ENCODE assay signal across 13 cellular contexts in the genomic region with DNA sequence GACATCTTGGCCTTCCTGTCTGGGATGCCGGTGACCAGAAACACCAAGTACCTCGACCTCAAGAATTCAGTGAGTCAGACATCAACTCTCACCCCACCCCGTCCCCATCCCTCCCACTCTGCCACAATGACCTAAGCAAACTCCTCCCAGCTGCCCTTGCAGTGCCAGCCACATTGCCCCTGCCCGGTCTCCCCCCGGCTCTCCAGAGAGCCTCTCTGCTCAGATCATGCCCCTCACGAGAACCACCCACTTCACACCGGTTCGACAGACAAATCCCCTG. TPM values are rescaled to one million over a fixed set of nuclear protein-coding genes. Genes with fewer than 3 reads are reported as not detected.
A peak's percentile ranks its signal among the peaks of the same experiment; 100 is the strongest.
DNase-seq lines count a peak whose midpoint lies in the region; ATAC-seq and TF ChIP-seq lines count a peak whose summit lies in the region.
"Had no signal": no experiment of that assay in that cellular context is flagged by ENCODE, and none has a peak within 500 bp of the region (broad histone marks: within the 10 kb centered on the region; RNA-seq: fewer than 3 reads in every experiment).

No MANE protein-coding gene starts in this region.

- in situ Hi-C loops in transverse colon (cut with MboI; ENCODE audit: low pct_ligation_motif_present in 1 of 4, low pct_unique_long_range_greater_than_20kb in 1 of 4, low sequenced_read_pairs in 3 of 4), result loop anchor here in 1 of 4 donors (10.0 kb wide), 1 partner anchor 54 kb away; no protein-coding TSS in a partner anchor

- WGBS in transverse colon (ENCODE audit: low coverage in 1 of 2), 2 donors, result 73% methylated on average over 8 of the region's 8 CpGs; no CpG with 5 or more reads in 1 of the 2 donors
- WGBS in mesendoderm (ENCODE audit: extremely low coverage, insufficient coverage, low lambda C conversion rate), result no CpG with 5 or more reads among the region's 8 CpGs

- no peaks in the 10 kb centered on the region for H3K9me3 Mint-ChIP-seq in activated T-helper 17 cell treated with anti-CD3 and anti-CD28 coated beads, Interleukin-2, amount 50 U/mL, for 72 hours

- H3K4me3 Mint-ChIP-seq in activated T-helper 17 cell treated with anti-CD3 and anti-CD28 coated beads, Interleukin-2, amount 50 U/mL, for 72 hours, result no peak overlapping the region

- no peak overlapping the region for H3K56ac ChIP-seq in mesendoderm (ENCODE audit: low read length)

- TF ChIP-seq CTCF in HCT116 (IDR thresholded peaks at IDR 0.05 in 2 of 3, conservative IDR thresholded peaks at IDR 0.05 in 1 of 3; ENCODE audit: borderline replicate concordance in 1 of 3, insufficient read depth in 1 of 3, low read depth in 2 of 3, low read length in 2 of 3), result no peak
- TF ChIP-seq CTCF in kidney epithelial cell (IDR thresholded peaks at IDR 0.05; ENCODE audit: insufficient read depth, low read length, poor library complexity, severe bottlenecking), result no peak
- no peak for TF ChIP-seq CTCF in transverse colon (IDR thresholded peaks at IDR 0.05)

- CTCF ChIA-PET in HCT116 (lab: Charles Lee), result interaction anchor here (2.3 kb wide), 1 partner anchor 19 kb away, joined by 6 read pairs; no protein-coding TSS in a partner anchor

- no peak overlapping the region for H4K8ac ChIP-seq in mesendoderm (ENCODE audit: low read depth, low read length)

- peak; percentile 52 for DNase-seq in HCT116 (ENCODE audit: low read depth, low spot score)
- DNase-seq in kidney epithelial cell (ENCODE audit: low read depth), result peak; percentile 79
- DNase-seq in transverse colon, result no peak
- DNase-seq in mesendoderm, result no peak
- DNase-seq in superior temporal gyrus (ENCODE audit: extremely low spot score), result no peak
- DNase-seq: DMS 273 treated with DMSO at 0.1 percent for 48 hours; effector CD8-positive, alpha-beta T cell; NCI-H1105; pancreas; trophoblast cell had no signal

- TF ChIP-seq POLR2A in HCT116 (IDR thresholded peaks at IDR 0.05; ENCODE audit: borderline replicate concordance, extremely low read depth, insufficient read depth, insufficient read length) (no peak), transverse colon (IDR thresholded peaks at IDR 0.05) (no peak)

- peaks cover 0 to 18% (median 0%) of the 10 kb centered on the region in 11 experiments; a peak in 2 of 22 replicates for H4K20me1 ChIP-seq in BLaER1 treated with 17β-estradiol and CSF1 and Interleukin-3, amounts not matched to agents 10 nM and 100 nM
- no peaks in the 10 kb centered on the region for H4K20me1 ChIP-seq in HCT116 (ENCODE audit: insufficient read depth)

- no peak overlapping the region for H2BK15ac ChIP-seq in mesendoderm (replicated peaks; ENCODE audit: low read depth)

- no peak overlapping the region for H3K4ac ChIP-seq in mesendoderm (ENCODE audit: low read depth, low read length)

- no peak overlapping the region for H2BK120ac ChIP-seq in mesendoderm (ENCODE audit: low read depth, low read length)

- H3K27ac ChIP-seq in BLaER1 treated with 17β-estradiol and CSF1 and Interleukin-3, amounts not matched to agents 10 nM and 100 nM, result 0 out of 22 replicates have a peak overlapping the region, but pooled peaks of 1 of the 11 experiments have one; percentile 32
- H3K27ac ChIP-seq in HCT116 (ENCODE audit: low read depth, low read length) (0 out of 2 replicates have a peak overlapping the region, but pooled peaks have one; percentile 59), transverse colon (no peak overlapping the region), mesendoderm (ENCODE audit: low read depth, low read length) (no peak overlapping the region)
- H3K27ac ChIP-seq: pancreas had no signal

- no peak overlapping the region for H3K18ac ChIP-seq in mesendoderm (ENCODE audit: low read length)

- no peak overlapping the region for H2BK5ac ChIP-seq in mesendoderm (ENCODE audit: low read length)

- H3K9me2 ChIP-seq in HCT116 (ENCODE audit: insufficient read depth), result no peaks in the 10 kb centered on the region

- intact Hi-C loops in HCT116 (cut with micrococcal nuclease) (no loop called here), transverse colon (cut with DNase I; ENCODE audit: low total_unique reads) (no loop called here)

- no peak overlapping the region for H3K23ac ChIP-seq in mesendoderm (ENCODE audit: low read length)

- ATAC-seq in HCT116, result peak; percentile 61
- peak; percentile 59 for ATAC-seq in activated T-helper 17 cell treated with anti-CD3 and anti-CD28 coated beads, Interleukin-2, amount 50 U/mL, for 72 hours (replicated peaks)
- ATAC-seq in HG02763 (IDR thresholded peaks at IDR 0.05; ENCODE audit: unreplicated experiment), result no peak
- ATAC-seq: pancreas had no signal

- TF ChIP-seq RAD21 in HCT116 (IDR thresholded peaks at IDR 0.05; ENCODE audit: low read depth), result no peak

- no peaks in the 10 kb centered on the region for H3K27me3 Mint-ChIP-seq in activated T-helper 17 cell treated with anti-CD3 and anti-CD28 coated beads, Interleukin-2, amount 50 U/mL, for 72 hours

- peaks cover 0 to 64% (median 0%) of the 10 kb centered on the region in 11 experiments; a peak in 4 of 22 replicates for H3K36me3 ChIP-seq in BLaER1 treated with 17β-estradiol and CSF1 and Interleukin-3, amounts not matched to agents 10 nM and 100 nM
- H3K36me3 ChIP-seq in HCT116 (ENCODE audit: control insufficient read depth in 1 of 2, insufficient read depth in 2 of 2, low read length in 2 of 2), result no peaks in the 10 kb centered on the region
- no peaks in the 10 kb centered on the region for H3K36me3 ChIP-seq in kidney epithelial cell (ENCODE audit: control insufficient read depth, insufficient read depth, low read length)
- H3K36me3 ChIP-seq in transverse colon, result no peaks in the 10 kb centered on the region
- H3K36me3 ChIP-seq in mesendoderm (ENCODE audit: control insufficient read depth, insufficient read depth, low read length), result peaks cover 2% of the 10 kb centered on the region

- H3K4me1 Mint-ChIP-seq in activated T-helper 17 cell treated with anti-CD3 and anti-CD28 coated beads, Interleukin-2, amount 50 U/mL, for 72 hours, result peaks cover 6% of the 10 kb centered on the region

- no peak overlapping the region for H3K27ac Mint-ChIP-seq in activated T-helper 17 cell treated with anti-CD3 and anti-CD28 coated beads, Interleukin-2, amount 50 U/mL, for 72 hours

- no peak overlapping the region for H3K4me3 ChIP-seq in BLaER1 treated with 17β-estradiol and CSF1 and Interleukin-3, amounts not matched to agents 10 nM and 100 nM
- H3K4me3 ChIP-seq in HCT116 (replicated peaks in 1 of 2; ENCODE audit: low read depth in 1 of 2, low read length in 2 of 2) (peak overlapping the region in 1 of 2 experiments; percentile 24; a peak in 1 of 4 replicates), kidney epithelial cell (ENCODE audit: low read depth, low read length) (no peak overlapping the region), transverse colon (no peak overlapping the region), mesendoderm (ENCODE audit: low read length) (no peak overlapping the region)
- H3K4me3 ChIP-seq: pancreas had no signal

- H3K4me1 ChIP-seq in BLaER1 treated with 17β-estradiol and CSF1 and Interleukin-3, amounts not matched to agents 10 nM and 100 nM, result peaks cover 7 to 44% (median 27%) of the 10 kb centered on the region in 10 experiments; a peak in 18 of 20 replicates
- H3K4me1 ChIP-seq in HCT116 (ENCODE audit: control insufficient read depth in 1 of 2, insufficient read depth in 2 of 2, low read length in 2 of 2) (peaks cover 34 to 54% of the 10 kb centered on the region in 2 experiments), transverse colon (no peaks in the 10 kb centered on the region), mesendoderm (ENCODE audit: control insufficient read depth, low read depth, low read length) (no peaks in the 10 kb centered on the region)

- H3K79me2 ChIP-seq in HCT116 (ENCODE audit: insufficient read depth, low read length), result no peaks in the 10 kb centered on the region
- no peaks in the 10 kb centered on the region for H3K79me2 ChIP-seq in mesendoderm (ENCODE audit: control insufficient read depth, insufficient read depth, low read length)

- no peak overlapping the region for H2AK5ac ChIP-seq in mesendoderm (ENCODE audit: low read length)

- POLR2A ChIA-PET in HCT116 (lab: Charles Lee), result no interaction called here

- no TSS peak for BruUV-seq in HCT116 (replicated peaks; lab: Mats Ljungman, UMichigan)

- peak overlapping the region in 8 of 11 experiments; percentile 10 to 77 (median 51); a peak in 11 of 22 replicates for H3K4me2 ChIP-seq in BLaER1 treated with 17β-estradiol and CSF1 and Interleukin-3, amounts not matched to agents 10 nM and 100 nM
- H3K4me2 ChIP-seq in HCT116 (ENCODE audit: low read length), result peak overlapping the region; percentile 85
- no peak overlapping the region for H3K4me2 ChIP-seq in mesendoderm (ENCODE audit: low read length)

- no peaks in the 10 kb centered on the region for H3K79me1 ChIP-seq in mesendoderm (ENCODE audit: low read length)

- H3K9ac ChIP-seq in BLaER1 treated with 17β-estradiol and CSF1 and Interleukin-3, amounts not matched to agents 10 nM and 100 nM, result peak overlapping the region in 4 of 11 experiments; percentile 7 to 55 (median 22); a peak in 4 of 22 replicates
- H3K9ac ChIP-seq in HCT116 (ENCODE audit: low read length) (peak overlapping the region; percentile 52), mesendoderm (ENCODE audit: low read length) (no peak overlapping the region)

- 0 out of 22 replicates have a peak, but pooled peaks cover 0 to 3% (median 0%) of the 10 kb centered on the region in 11 experiments for H3K27me3 ChIP-seq in BLaER1 treated with 17β-estradiol and CSF1 and Interleukin-3, amounts not matched to agents 10 nM and 100 nM
- H3K27me3 ChIP-seq in HCT116 (ENCODE audit: insufficient read depth, low read length) (0 out of 2 replicates have a peak, but pooled peaks cover 3% of the 10 kb centered on the region), kidney epithelial cell (ENCODE audit: control insufficient read depth, insufficient read depth, low read length) (no peaks in the 10 kb centered on the region), transverse colon (no peaks in the 10 kb centered on the region), mesendoderm (ENCODE audit: insufficient read depth, low read length, poor library complexity) (no peaks in the 10 kb centered on the region)
- H3K27me3 ChIP-seq: pancreas had no signal

- H2AFZ ChIP-seq in HCT116 (ENCODE audit: low read depth, low read length, poor library complexity, severe bottlenecking), result no peak overlapping the region

- no peaks in the 10 kb centered on the region for H3K9me3 ChIP-seq in BLaER1 treated with 17β-estradiol and CSF1 and Interleukin-3, amounts not matched to agents 10 nM and 100 nM (replicated peaks in 1 of 11)
- no peaks in the 10 kb centered on the region for H3K9me3 ChIP-seq in HCT116 (ENCODE audit: control insufficient read depth in 1 of 2, insufficient read depth in 1 of 2, low read depth in 1 of 2, low read length in 2 of 2)
- no peaks in the 10 kb centered on the region for H3K9me3 ChIP-seq in transverse colon
- H3K9me3 ChIP-seq: pancreas had no signal

- H4K5ac ChIP-seq in mesendoderm (ENCODE audit: low read length), result no peak overlapping the region

- RAD21 ChIA-PET in HCT116 (lab: Charles Lee; ENCODE audit: low non-redundant PET in 1 of 2, low total read pairs in 2 of 2, uncharacterized antibody in 2 of 2, unreplicated experiment in 2 of 2), result interaction anchor here in 1 of 2 experiments (0.7 kb wide), 1 partner anchor 57 kb away, joined by 3 read pairs; no protein-coding TSS in a partner anchor

- H3K36me3 Mint-ChIP-seq in activated T-helper 17 cell treated with anti-CD3 and anti-CD28 coated beads, Interleukin-2, amount 50 U/mL, for 72 hours (ENCODE audit: low read depth), result no peaks in the 10 kb centered on the region

- no peak for TF ChIP-seq EP300 in transverse colon (IDR thresholded peaks at IDR 0.05; ENCODE audit: low read depth)

RNA-seq across cellular contexts. Expression of a gene that starts 23.6 kb away (rescaled TPM):
- total RNA-seq in HCT116 (2021; ENCODE audit: unreplicated experiment) (52.3 TPM), kidney epithelial cell (13.7 and 16.6 TPM in 2 replicates), transverse colon (10 to 100 TPM in 3 of 4 donors, 1 to 10 TPM in 1; 2.0 to 14.2 (median 10.7) TPM)
- 49.0 and 50.1 TPM in 2 replicates for polyA plus RNA-seq in HCT116 (2012)
- total RNA-seq in activated T-helper 17 cell treated with anti-CD3 and anti-CD28 coated beads, Interleukin-2, amount 50 U/mL, for 72 hours, result 1 to 10 TPM; 1.2 to 5.9 TPM
- polyA plus RNA-seq in mesendoderm (2013, experiment 1 of 2), result 3.0 TPM
- 2.6 TPM for polyA plus RNA-seq in mesendoderm (2013, experiment 2 of 2)

RNA-seq across cellular contexts. Expression of a gene that starts 48.7 kb away (rescaled TPM):
- total RNA-seq in HCT116 (2021; ENCODE audit: unreplicated experiment) (2.7 TPM), kidney epithelial cell (4.6 and 4.7 TPM in 2 replicates), transverse colon (10 to 100 TPM; 11.9 to 31.4 (median 17.0) TPM)
- polyA plus RNA-seq in HCT116 (2012), result 1.7 and 1.9 TPM in 2 replicates
- total RNA-seq in activated T-helper 17 cell treated with anti-CD3 and anti-CD28 coated beads, Interleukin-2, amount 50 U/mL, for 72 hours, result under 1 TPM; 0.11 to 0.13 TPM
- 4.2 TPM for polyA plus RNA-seq in mesendoderm (2013, experiment 1 of 2)
- 4.4 TPM for polyA plus RNA-seq in mesendoderm (2013, experiment 2 of 2)

Comparison
In these comparisons a context has a peak if more than half of its experiments do, and no peak if none do; other contexts are left out.
1. DNase-seq: peak in HCT116 (single experiment) and kidney epithelial cell (single experiment); none in transverse colon (single experiment), mesendoderm (single experiment) and superior temporal gyrus (single experiment).